8 cellular contexts compared by ENCODE assay signal in genomic region chr2:24792874-24793751, GRCh38. TPM values are rescaled to one million over a fixed set of nuclear protein-coding genes. Genes with fewer than 3 reads are reported as not detected.
A peak's percentile ranks its signal among the peaks of the same experiment; 100 is the strongest.
DNase-seq lines count a peak whose midpoint lies in the region; FAIRE-seq and TF ChIP-seq lines count a peak whose summit lies in the region.

Gene CENPO, plus strand, starts transcription at chr2:24793425. Its CDS starts 495 bp downstream, at chr2:24793920.
Gene PTRHD1, minus strand, starts transcription at chr2:24793391. Its CDS starts 14 bp downstream, at chr2:24793377.

- intact Hi-C loops in activated naive CD4-positive, alpha-beta T cell treated with anti-CD3 and anti-CD28 coated beads for 36 hours (cut with micrococcal nuclease): loop anchor here (1.0 to 2.0 kb wide), 7 partner anchors 126 to 866 kb away; partner anchors contain the start of genes ATAD2B, DNAJC27, EFR3B and SF3B6

- H3K9me3 ChIP-seq in neutrophil: no peaks in the 10 kb centered on the region

- peaks cover 3% of the 10 kb centered on the region for H3K27me3 Mint-ChIP-seq in HFFc6 (ENCODE audit: insufficient read depth)
- H3K27me3 Mint-ChIP-seq in activated naive CD4-positive, alpha-beta T cell treated with anti-CD3 and anti-CD28 coated beads for 36 hours (ENCODE audit: low read depth): no peaks in the 10 kb centered on the region

- TF ChIP-seq CTCF in HFFc6 (IDR thresholded peaks at IDR 0.05): peak; percentile 89
- TF ChIP-seq CTCF in neutrophil (IDR thresholded peaks at IDR 0.05): peak; percentile 45

- peak within 1 kb of the TSS; percentile 99 for H3K4me3 Mint-ChIP-seq in HFFc6
- peak within 1 kb of the TSS; percentile 97 for H3K4me3 Mint-ChIP-seq in activated naive CD4-positive, alpha-beta T cell treated with anti-CD3 and anti-CD28 coated beads for 36 hours

- H3K4me3 ChIP-seq in GM08714 (ENCODE audit: low read length): peak within 1 kb of the TSS; percentile 90
- H3K4me3 ChIP-seq in neutrophil (ENCODE audit: low read depth in 1 of 2, low read length in 1 of 2): peak within 1 kb of the TSS; percentile 96 to 99

- H3K4me1 Mint-ChIP-seq in HFFc6 (ENCODE audit: low read depth): peaks cover 50% of the 10 kb centered on the region
- peaks cover 40% of the 10 kb centered on the region for H3K4me1 Mint-ChIP-seq in activated naive CD4-positive, alpha-beta T cell treated with anti-CD3 and anti-CD28 coated beads for 36 hours (ENCODE audit: low read depth)

- CTCF ChIA-PET in activated naive CD4-positive, alpha-beta T cell treated with anti-CD3 and anti-CD28 coated beads for 36 hours (lab: Charles Lee): interaction anchor here (0.6 to 1.8 kb wide), 8 partner anchors 13 to 383 kb away, joined by 3 to 6 read pairs (median 4); partner anchors contain the start of gene NCOA1

- peaks cover 26% of the 10 kb centered on the region for H3K36me3 Mint-ChIP-seq in HFFc6 (ENCODE audit: low read depth)
- H3K36me3 Mint-ChIP-seq in activated naive CD4-positive, alpha-beta T cell treated with anti-CD3 and anti-CD28 coated beads for 36 hours (ENCODE audit: low read depth): peaks cover 42% of the 10 kb centered on the region

- DNase-seq in HFFc6 (peak; percentile 96), NAMALWA (ENCODE audit: low spot score) (peak; percentile 97), SK-N-DZ (ENCODE audit: low spot score) (peak; percentile 96), frontal cortex (ENCODE audit: low spot score in 2 of 2) (peak; percentile 92), superior temporal gyrus (ENCODE audit: extremely low spot score) (peak; percentile 97)
- peak; percentile 97 for DNase-seq in activated naive CD4-positive, alpha-beta T cell treated with anti-CD3 and anti-CD28 coated beads for 36 hours

- H3K27ac Mint-ChIP-seq in HFFc6: peak within 1 kb of the TSS; percentile 100
- peak within 1 kb of the TSS; percentile 99 for H3K27ac Mint-ChIP-seq in activated naive CD4-positive, alpha-beta T cell treated with anti-CD3 and anti-CD28 coated beads for 36 hours

- H3K9me3 Mint-ChIP-seq in HFFc6: no peaks in the 10 kb centered on the region
- H3K9me3 Mint-ChIP-seq in activated naive CD4-positive, alpha-beta T cell treated with anti-CD3 and anti-CD28 coated beads for 36 hours: no peaks in the 10 kb centered on the region

- FAIRE-seq in frontal cortex (lab: Jason Lieb, UNC): no peak

- H3K36me3 ChIP-seq in neutrophil: no peaks in the 10 kb centered on the region

- peaks cover 20 to 21% of the 10 kb centered on the region in 2 experiments for H3K4me1 ChIP-seq in neutrophil (ENCODE audit: control insufficient read depth in 1 of 2, insufficient read depth in 1 of 2, low read depth in 1 of 2, low read length in 1 of 2)

- peak within 1 kb of the TSS; percentile 91 for H3K27ac ChIP-seq in neutrophil

- no peaks in the 10 kb centered on the region for H3K27me3 ChIP-seq in neutrophil

RNA-seq across cellular contexts. Expression of gene CENPO, which starts in this region (rescaled TPM):
- total RNA-seq in HFFc6 (2021; fragmentation: NEBNext Ultra II Directional; extraction: Animal tissue kit (Norgen Biotek cat#: 25700)): 10 to 100 TPM; 19.1 to 28.7 (median 24.7) TPM
- polyA plus RNA-seq in SK-N-DZ (2014; cell fraction: cytosol; rRNA removed): 27.9 and 41.2 TPM in 2 replicates
- 34.9 and 45.0 TPM in 2 replicates for polyA plus RNA-seq in SK-N-DZ (2014; cell fraction: nucleus; rRNA removed)
- 10 to 100 TPM; 36.4 to 38.5 TPM for total RNA-seq in activated naive CD4-positive, alpha-beta T cell treated with anti-CD3 and anti-CD28 coated beads for 36 hours
- 10.6 TPM for total RNA-seq in frontal cortex

RNA-seq across cellular contexts. Expression of gene PTRHD1, which starts in this region (rescaled TPM):
- 10 to 100 TPM; 29.4 to 44.4 (median 35.0) TPM for total RNA-seq in HFFc6 (2021; fragmentation: NEBNext Ultra II Directional; extraction: Animal tissue kit (Norgen Biotek cat#: 25700))
- polyA plus RNA-seq in SK-N-DZ (2014; cell fraction: cytosol; rRNA removed): 13.6 and 23.3 TPM in 2 replicates
- polyA plus RNA-seq in SK-N-DZ (2014; cell fraction: nucleus; rRNA removed): 6.6 and 29.7 TPM in 2 replicates
- 10 to 100 TPM; 21.7 to 23.5 TPM for total RNA-seq in activated naive CD4-positive, alpha-beta T cell treated with anti-CD3 and anti-CD28 coated beads for 36 hours
- 41.2 TPM for total RNA-seq in frontal cortex

Comparison
In these comparisons a context has a peak if more than half of its experiments do, and no peak if none do; other contexts are left out.
1. Peak in every context shown above with its lines: DNase-seq, H3K4me3 ChIP-seq and H3K27ac ChIP-seq.